ENCODE assay signal across 1 cellular context in the genomic region with DNA sequence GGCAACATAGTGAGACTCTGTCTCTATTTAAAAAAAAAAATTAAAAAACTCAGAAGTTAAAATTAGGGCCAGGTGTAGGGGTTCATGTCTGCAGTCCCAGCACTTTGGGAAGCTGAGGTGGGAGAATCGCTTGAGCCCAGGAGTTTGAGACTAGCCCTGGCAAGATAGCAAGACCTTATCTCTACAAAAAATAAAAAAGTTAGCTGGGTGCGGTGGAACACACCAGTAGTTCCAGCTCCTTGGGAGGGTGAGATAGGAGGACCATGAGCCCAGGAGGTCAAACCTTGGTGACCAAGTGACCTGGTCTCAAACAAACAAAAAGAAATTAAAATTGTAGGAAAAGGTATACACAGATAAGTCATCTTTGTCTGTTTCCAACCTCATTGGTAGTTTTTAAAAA.
A peak's percentile ranks its signal among the peaks of the same experiment; 100 is the strongest.
TF ChIP-seq lines count a peak whose summit lies in the region.

No MANE protein-coding gene starts in this region.

TF ChIP-seq in K562, 482 proteins besides CTCF, POLR2A, EP300 and RAD21 (continued from another document):
- TF ChIP-seq SOX6 (IDR thresholded peaks at IDR 0.05) (peak; percentile 45; the same call in 1 of the 2 replicates), ASH1L (IDR thresholded peaks at IDR 0.05; ENCODE audit: borderline replicate concordance, low read depth, partially characterized antibody) (no peak), CEBPG (CRISPR knock-in tag; IDR thresholded peaks at IDR 0.05) (no peak), CEBPG (tag; conservative IDR thresholded peaks at IDR 0.05 in 1 of 2, IDR thresholded peaks at IDR 0.05 in 1 of 2) (no peak), SP1 (CRISPR knock-in tag; IDR thresholded peaks at IDR 0.05) (no peak), ZNF384 (IDR thresholded peaks at IDR 0.05; ENCODE audit: low read depth, low read length) (peak; percentile 75; the same call in 1 of the 2 replicates), XRCC5 (IDR thresholded peaks at IDR 0.05; ENCODE audit: low read depth, low read length) (no peak), PML (IDR thresholded peaks at IDR 0.05; ENCODE audit: low read length) (peak; percentile 74), ZNF583 (CRISPR knock-in tag; IDR thresholded peaks at IDR 0.05) (no peak), CC2D1A (IDR thresholded peaks at IDR 0.05) (peak; percentile 39; the same call in 1 of the 2 replicates), ZEB2 (IDR thresholded peaks at IDR 0.05) (0 out of 2 replicates have a peak, but pooled peaks have one; percentile 20), RHOXF2B (CRISPR knock-in tag; conservative IDR thresholded peaks at IDR 0.05) (no peak), RBM15 (IDR thresholded peaks at IDR 0.05; ENCODE audit: insufficient read depth, low read length) (no peak), GTF2A2 (tag; IDR thresholded peaks at IDR 0.05) (no peak), FOXM1 (IDR thresholded peaks at IDR 0.05; ENCODE audit: low read depth) (peak; percentile 58), FOXM1 (CRISPR knock-in tag; IDR thresholded peaks at IDR 0.05; ENCODE audit: low read depth) (no peak), CBFA2T2 (conservative IDR thresholded peaks at IDR 0.05) (peak; percentile 89), MCM2 (IDR thresholded peaks at IDR 0.05; ENCODE audit: low read depth) (no peak), SNIP1 (IDR thresholded peaks at IDR 0.05; ENCODE audit: low read depth) (no peak), TCF3 (CRISPR knock-in tag; IDR thresholded peaks at IDR 0.05) (peak; percentile 71), CBFA2T3 (IDR thresholded peaks at IDR 0.05) (peak; percentile 93), SREBF2 (CRISPR knock-in tag; IDR thresholded peaks at IDR 0.05) (no peak), DPF2 (IDR thresholded peaks at IDR 0.05) (peak; percentile 78; the same call in 1 of the 2 replicates), TBL1XR1 (IDR thresholded peaks at IDR 0.05; ENCODE audit: low read length in 2 of 2) (peak in 1 of 2 experiments; percentile 15; a peak in 1 of 4 replicates), MTA2 (IDR thresholded peaks at IDR 0.05; ENCODE audit: low read depth) (peak; percentile 73), MYC (IDR thresholded peaks at IDR 0.05; ENCODE audit: low read depth, low read length) (no peak), MYC (CRISPR knock-in tag; IDR thresholded peaks at IDR 0.05; ENCODE audit: borderline replicate concordance, low read depth) (no peak), BRF1 (IDR thresholded peaks at IDR 0.05; ENCODE audit: borderline replicate concordance, extremely low read depth, insufficient read length) (no peak), JUND (IDR thresholded peaks at IDR 0.05; ENCODE audit: borderline replicate concordance, low read depth, low read length) (no peak), JUND (tag; IDR thresholded peaks at IDR 0.05; ENCODE audit: borderline replicate concordance, low read depth, low read length) (no peak), NFE2L1 (tag; IDR thresholded peaks at IDR 0.05; ENCODE audit: borderline replicate concordance, low read depth) (no peak), PHB2 (IDR thresholded peaks at IDR 0.05; ENCODE audit: low read depth) (peak; percentile 46; the same call in 1 of the 2 replicates), PRPF4 (IDR thresholded peaks at IDR 0.05; ENCODE audit: insufficient read depth, low read depth, low read length, poor library complexity, severe bottlenecking) (no peak)
- TF ChIP-seq, protein P1, sequence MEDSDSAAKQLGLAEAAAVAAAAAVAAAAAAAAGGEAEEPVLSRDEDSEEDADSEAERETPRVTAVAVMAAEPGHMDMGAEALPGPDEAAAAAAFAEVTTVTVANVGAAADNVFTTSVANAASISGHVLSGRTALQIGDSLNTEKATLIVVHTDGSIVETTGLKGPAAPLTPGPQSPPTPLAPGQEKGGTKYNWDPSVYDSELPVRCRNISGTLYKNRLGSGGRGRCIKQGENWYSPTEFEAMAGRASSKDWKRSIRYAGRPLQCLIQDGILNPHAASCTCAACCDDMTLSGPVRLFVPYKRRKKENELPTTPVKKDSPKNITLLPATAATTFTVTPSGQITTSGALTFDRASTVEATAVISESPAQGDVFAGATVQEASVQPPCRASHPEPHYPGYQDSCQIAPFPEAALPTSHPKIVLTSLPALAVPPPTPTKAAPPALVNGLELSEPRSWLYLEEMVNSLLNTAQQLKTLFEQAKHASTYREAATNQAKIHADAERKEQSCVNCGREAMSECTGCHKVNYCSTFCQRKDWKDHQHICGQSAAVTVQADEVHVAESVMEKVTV (CRISPR knock-in tag; IDR thresholded peaks at IDR 0.05) = no peak
- TF ChIP-seq, protein P2, sequence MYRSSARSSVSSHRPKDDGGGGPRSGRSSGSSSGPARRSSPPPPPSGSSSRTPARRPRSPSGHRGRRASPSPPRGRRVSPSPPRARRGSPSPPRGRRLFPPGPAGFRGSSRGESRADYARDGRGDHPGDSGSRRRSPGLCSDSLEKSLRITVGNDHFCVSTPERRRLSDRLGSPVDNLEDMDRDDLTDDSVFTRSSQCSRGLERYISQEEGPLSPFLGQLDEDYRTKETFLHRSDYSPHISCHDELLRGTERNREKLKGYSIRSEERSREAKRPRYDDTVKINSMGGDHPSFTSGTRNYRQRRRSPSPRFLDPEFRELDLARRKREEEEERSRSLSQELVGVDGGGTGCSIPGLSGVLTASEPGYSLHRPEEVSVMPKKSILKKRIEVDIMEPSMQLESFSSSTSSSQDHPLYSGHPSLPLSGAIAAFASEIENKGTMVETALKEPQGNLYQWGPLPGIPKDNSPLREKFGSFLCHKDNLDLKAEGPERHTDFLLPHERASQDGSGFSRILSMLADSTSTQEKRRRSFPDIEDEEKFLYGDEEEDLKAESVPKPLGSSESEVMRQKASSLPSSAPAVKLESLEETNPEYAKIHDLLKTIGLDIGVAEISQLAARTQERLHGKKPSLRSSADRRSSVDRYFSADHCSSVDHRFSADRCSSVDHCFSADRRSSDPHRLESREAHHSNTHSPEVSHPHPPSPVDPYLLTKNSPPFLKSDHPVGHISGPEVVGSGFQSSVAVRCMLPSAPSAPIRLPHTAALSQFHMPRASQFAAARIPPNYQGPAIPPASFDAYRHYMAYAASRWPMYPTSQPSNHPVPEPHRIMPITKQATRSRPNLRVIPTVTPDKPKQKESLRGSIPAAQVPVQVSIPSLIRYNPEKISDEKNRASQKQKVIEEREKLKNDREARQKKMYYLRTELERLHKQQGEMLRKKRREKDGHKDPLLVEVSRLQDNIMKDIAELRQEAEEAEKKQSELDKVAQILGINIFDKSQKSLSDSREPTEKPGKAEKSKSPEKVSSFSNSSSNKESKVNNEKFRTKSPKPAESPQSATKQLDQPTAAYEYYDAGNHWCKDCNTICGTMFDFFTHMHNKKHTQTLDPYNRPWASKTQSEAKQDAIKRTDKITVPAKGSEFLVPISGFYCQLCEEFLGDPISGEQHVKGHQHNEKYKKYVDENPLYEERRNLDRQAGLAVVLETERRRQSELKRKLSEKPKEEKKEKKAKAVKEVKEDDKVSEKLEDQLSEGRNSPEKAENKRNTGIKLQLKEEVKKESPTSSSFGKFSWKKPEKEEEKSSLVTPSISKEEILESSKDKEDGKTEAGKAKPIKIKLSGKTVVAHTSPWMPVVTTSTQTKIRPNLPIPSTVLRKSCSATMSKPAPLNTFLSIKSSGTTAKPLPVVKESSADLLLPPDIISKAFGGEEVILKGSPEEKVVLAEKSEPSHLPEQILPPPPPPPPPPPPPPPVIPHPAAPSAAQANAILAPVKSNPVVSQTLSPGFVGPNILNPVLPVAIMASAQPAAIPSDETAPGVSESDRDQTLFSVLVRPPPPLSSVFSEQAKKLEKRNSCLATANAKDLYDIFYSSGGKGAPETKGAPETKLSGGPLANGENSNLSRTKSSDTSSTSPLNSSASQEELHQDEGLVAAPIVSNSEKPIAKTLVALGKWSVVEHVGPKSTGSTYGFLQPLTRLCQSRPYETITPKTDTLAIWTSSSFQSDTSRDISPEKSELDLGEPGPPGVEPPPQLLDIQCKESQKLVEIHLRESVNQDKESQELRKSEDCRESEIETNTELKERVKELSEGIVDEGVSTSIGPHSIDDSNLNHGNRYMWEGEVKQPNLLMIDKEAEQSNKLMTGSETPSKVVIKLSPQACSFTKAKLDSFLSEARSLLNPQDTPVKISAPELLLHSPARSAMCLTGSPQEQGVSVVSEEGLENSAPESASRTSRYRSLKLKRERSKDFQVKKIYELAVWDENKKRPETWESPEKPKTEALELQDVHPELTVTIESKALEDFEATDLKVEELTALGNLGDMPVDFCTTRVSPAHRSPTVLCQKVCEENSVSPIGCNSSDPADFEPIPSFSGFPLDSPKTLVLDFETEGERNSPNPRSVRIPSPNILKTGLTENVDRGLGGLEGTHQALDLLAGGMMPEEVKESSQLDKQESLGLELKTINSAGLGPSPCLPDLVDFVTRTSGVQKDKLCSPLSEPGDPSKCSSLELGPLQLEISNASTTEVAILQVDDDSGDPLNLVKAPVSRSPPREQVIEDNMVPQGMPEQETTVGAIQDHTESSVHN (IDR thresholded peaks at IDR 0.05; ENCODE audit: borderline replicate concordance in 1 of 2, low read depth in 1 of 2) = no peak
- TF ChIP-seq, protein P3, sequence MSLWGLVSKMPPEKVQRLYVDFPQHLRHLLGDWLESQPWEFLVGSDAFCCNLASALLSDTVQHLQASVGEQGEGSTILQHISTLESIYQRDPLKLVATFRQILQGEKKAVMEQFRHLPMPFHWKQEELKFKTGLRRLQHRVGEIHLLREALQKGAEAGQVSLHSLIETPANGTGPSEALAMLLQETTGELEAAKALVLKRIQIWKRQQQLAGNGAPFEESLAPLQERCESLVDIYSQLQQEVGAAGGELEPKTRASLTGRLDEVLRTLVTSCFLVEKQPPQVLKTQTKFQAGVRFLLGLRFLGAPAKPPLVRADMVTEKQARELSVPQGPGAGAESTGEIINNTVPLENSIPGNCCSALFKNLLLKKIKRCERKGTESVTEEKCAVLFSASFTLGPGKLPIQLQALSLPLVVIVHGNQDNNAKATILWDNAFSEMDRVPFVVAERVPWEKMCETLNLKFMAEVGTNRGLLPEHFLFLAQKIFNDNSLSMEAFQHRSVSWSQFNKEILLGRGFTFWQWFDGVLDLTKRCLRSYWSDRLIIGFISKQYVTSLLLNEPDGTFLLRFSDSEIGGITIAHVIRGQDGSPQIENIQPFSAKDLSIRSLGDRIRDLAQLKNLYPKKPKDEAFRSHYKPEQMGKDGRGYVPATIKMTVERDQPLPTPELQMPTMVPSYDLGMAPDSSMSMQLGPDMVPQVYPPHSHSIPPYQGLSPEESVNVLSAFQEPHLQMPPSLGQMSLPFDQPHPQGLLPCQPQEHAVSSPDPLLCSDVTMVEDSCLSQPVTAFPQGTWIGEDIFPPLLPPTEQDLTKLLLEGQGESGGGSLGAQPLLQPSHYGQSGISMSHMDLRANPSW (CRISPR knock-in tag; IDR thresholded peaks at IDR 0.05) = no peak
- TF ChIP-seq, protein P4, sequence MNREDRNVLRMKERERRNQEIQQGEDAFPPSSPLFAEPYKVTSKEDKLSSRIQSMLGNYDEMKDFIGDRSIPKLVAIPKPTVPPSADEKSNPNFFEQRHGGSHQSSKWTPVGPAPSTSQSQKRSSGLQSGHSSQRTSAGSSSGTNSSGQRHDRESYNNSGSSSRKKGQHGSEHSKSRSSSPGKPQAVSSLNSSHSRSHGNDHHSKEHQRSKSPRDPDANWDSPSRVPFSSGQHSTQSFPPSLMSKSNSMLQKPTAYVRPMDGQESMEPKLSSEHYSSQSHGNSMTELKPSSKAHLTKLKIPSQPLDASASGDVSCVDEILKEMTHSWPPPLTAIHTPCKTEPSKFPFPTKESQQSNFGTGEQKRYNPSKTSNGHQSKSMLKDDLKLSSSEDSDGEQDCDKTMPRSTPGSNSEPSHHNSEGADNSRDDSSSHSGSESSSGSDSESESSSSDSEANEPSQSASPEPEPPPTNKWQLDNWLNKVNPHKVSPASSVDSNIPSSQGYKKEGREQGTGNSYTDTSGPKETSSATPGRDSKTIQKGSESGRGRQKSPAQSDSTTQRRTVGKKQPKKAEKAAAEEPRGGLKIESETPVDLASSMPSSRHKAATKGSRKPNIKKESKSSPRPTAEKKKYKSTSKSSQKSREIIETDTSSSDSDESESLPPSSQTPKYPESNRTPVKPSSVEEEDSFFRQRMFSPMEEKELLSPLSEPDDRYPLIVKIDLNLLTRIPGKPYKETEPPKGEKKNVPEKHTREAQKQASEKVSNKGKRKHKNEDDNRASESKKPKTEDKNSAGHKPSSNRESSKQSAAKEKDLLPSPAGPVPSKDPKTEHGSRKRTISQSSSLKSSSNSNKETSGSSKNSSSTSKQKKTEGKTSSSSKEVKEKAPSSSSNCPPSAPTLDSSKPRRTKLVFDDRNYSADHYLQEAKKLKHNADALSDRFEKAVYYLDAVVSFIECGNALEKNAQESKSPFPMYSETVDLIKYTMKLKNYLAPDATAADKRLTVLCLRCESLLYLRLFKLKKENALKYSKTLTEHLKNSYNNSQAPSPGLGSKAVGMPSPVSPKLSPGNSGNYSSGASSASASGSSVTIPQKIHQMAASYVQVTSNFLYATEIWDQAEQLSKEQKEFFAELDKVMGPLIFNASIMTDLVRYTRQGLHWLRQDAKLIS (CRISPR knock-in tag; IDR thresholded peaks at IDR 0.05) = no peak
- TF ChIP-seq, protein P5, sequence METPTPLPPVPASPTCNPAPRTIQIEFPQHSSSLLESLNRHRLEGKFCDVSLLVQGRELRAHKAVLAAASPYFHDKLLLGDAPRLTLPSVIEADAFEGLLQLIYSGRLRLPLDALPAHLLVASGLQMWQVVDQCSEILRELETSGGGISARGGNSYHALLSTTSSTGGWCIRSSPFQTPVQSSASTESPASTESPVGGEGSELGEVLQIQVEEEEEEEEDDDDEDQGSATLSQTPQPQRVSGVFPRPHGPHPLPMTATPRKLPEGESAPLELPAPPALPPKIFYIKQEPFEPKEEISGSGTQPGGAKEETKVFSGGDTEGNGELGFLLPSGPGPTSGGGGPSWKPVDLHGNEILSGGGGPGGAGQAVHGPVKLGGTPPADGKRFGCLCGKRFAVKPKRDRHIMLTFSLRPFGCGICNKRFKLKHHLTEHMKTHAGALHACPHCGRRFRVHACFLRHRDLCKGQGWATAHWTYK (CRISPR knock-in tag; IDR thresholded peaks at IDR 0.05) = no peak
- TF ChIP-seq, protein P6, sequence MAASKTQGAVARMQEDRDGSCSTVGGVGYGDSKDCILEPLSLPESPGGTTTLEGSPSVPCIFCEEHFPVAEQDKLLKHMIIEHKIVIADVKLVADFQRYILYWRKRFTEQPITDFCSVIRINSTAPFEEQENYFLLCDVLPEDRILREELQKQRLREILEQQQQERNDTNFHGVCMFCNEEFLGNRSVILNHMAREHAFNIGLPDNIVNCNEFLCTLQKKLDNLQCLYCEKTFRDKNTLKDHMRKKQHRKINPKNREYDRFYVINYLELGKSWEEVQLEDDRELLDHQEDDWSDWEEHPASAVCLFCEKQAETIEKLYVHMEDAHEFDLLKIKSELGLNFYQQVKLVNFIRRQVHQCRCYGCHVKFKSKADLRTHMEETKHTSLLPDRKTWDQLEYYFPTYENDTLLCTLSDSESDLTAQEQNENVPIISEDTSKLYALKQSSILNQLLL (CRISPR knock-in tag; IDR thresholded peaks at IDR 0.05; ENCODE audit: borderline replicate concordance) = no peak
- TF ChIP-seq, protein P7, sequence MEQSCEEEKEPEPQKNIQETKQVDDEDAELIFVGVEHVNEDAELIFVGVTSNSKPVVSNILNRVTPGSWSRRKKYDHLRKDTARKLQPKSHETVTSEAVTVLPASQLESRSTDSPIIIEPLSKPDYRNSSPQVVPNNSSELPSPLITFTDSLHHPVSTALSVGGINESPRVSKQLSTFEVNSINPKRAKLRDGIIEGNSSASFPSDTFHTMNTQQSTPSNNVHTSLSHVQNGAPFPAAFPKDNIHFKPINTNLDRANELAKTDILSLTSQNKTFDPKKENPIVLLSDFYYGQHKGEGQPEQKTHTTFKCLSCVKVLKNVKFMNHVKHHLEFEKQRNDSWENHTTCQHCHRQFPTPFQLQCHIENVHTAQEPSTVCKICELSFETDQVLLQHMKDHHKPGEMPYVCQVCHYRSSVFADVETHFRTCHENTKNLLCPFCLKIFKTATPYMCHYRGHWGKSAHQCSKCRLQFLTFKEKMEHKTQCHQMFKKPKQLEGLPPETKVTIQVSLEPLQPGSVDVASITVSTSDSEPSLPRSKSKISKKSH (CRISPR knock-in tag; IDR thresholded peaks at IDR 0.05) = no peak
